ENCODE assay signal across 1 cellular context in the genomic region with DNA sequence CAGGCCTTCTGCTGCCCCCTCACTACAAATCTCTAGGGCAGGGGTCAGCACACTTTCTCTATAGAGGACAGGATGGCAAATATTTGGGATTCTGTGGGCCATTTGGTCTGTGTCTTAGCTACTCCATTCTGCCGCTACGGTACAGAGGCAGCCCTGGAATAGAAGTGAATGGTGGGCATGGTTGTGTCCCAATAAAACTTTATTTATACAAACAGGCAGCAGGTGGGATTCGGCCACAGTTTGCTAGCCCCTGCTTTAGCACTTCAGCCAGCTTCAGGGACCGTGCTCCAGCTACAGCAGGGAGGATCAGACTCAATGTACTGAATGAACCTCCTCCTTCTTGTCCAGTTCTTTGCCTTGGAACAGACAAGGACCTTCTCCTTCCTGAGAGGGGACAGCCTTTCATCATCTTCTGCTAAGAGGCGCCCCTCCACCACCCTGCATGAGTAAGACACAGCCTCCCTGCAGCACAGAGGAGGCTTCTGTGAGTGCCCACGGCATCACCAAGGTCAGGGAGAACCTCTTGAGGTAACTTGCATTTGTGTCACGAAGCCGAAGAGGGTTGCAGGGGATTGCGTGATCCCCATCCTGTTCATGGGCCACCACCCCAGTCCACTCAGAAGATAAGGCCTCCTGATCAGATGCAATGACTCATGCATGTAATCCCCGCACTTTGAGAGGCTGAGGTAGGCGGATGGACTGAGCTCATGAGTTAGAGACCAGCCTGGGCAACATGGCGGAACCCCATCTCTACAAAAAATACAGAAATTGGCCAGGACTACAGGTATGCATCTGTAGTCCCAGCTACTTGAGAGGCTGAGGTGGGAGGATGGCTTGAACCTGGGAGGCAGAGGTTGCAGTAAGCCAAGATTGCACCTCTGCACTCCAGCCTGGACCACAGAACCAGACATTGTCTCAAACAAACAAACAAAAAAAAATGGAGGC.
TF ChIP-seq lines count a peak whose summit lies in the region.

No MANE protein-coding gene starts in this region.

TF ChIP-seq in K562, 482 proteins besides CTCF, POLR2A, EP300 and RAD21 (continued from another document and continues in another):
- TF ChIP-seq, protein P1, sequence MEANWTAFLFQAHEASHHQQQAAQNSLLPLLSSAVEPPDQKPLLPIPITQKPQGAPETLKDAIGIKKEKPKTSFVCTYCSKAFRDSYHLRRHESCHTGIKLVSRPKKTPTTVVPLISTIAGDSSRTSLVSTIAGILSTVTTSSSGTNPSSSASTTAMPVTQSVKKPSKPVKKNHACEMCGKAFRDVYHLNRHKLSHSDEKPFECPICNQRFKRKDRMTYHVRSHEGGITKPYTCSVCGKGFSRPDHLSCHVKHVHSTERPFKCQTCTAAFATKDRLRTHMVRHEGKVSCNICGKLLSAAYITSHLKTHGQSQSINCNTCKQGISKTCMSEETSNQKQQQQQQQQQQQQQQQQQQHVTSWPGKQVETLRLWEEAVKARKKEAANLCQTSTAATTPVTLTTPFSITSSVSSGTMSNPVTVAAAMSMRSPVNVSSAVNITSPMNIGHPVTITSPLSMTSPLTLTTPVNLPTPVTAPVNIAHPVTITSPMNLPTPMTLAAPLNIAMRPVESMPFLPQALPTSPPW (CRISPR knock-in tag; IDR thresholded peaks at IDR 0.05), result peak; percentile 60
- TF ChIP-seq STAT5A (IDR thresholded peaks at IDR 0.05; ENCODE audit: borderline replicate concordance, low read length), result no peak
- TF ChIP-seq EGR1 (conservative IDR thresholded peaks at IDR 0.05), result 0 out of 2 replicates have a peak, but pooled peaks have one; percentile 17
- TF ChIP-seq CBX5 (IDR thresholded peaks at IDR 0.05; ENCODE audit: borderline replicate concordance, low read depth), result no peak
- TF ChIP-seq ZNF408 (CRISPR knock-in tag; IDR thresholded peaks at IDR 0.05; ENCODE audit: low read depth), result no peak
- TF ChIP-seq MYC (IDR thresholded peaks at IDR 0.05; ENCODE audit: low read depth, low read length), result peak; percentile 89
- TF ChIP-seq MYC (CRISPR knock-in tag; IDR thresholded peaks at IDR 0.05; ENCODE audit: borderline replicate concordance, low read depth), result 0 out of 2 replicates have a peak, but pooled peaks have one; percentile 21
- TF ChIP-seq SMAD1 (IDR thresholded peaks at IDR 0.05; ENCODE audit: low read depth, low read length, partially characterized antibody), result peak; percentile 28
- no peak for TF ChIP-seq HLTF (IDR thresholded peaks at IDR 0.05)
- no peak for TF ChIP-seq ZBTB1 (CRISPR knock-in tag; IDR thresholded peaks at IDR 0.05; ENCODE audit: borderline replicate concordance, low read depth)
- TF ChIP-seq, protein P2, sequence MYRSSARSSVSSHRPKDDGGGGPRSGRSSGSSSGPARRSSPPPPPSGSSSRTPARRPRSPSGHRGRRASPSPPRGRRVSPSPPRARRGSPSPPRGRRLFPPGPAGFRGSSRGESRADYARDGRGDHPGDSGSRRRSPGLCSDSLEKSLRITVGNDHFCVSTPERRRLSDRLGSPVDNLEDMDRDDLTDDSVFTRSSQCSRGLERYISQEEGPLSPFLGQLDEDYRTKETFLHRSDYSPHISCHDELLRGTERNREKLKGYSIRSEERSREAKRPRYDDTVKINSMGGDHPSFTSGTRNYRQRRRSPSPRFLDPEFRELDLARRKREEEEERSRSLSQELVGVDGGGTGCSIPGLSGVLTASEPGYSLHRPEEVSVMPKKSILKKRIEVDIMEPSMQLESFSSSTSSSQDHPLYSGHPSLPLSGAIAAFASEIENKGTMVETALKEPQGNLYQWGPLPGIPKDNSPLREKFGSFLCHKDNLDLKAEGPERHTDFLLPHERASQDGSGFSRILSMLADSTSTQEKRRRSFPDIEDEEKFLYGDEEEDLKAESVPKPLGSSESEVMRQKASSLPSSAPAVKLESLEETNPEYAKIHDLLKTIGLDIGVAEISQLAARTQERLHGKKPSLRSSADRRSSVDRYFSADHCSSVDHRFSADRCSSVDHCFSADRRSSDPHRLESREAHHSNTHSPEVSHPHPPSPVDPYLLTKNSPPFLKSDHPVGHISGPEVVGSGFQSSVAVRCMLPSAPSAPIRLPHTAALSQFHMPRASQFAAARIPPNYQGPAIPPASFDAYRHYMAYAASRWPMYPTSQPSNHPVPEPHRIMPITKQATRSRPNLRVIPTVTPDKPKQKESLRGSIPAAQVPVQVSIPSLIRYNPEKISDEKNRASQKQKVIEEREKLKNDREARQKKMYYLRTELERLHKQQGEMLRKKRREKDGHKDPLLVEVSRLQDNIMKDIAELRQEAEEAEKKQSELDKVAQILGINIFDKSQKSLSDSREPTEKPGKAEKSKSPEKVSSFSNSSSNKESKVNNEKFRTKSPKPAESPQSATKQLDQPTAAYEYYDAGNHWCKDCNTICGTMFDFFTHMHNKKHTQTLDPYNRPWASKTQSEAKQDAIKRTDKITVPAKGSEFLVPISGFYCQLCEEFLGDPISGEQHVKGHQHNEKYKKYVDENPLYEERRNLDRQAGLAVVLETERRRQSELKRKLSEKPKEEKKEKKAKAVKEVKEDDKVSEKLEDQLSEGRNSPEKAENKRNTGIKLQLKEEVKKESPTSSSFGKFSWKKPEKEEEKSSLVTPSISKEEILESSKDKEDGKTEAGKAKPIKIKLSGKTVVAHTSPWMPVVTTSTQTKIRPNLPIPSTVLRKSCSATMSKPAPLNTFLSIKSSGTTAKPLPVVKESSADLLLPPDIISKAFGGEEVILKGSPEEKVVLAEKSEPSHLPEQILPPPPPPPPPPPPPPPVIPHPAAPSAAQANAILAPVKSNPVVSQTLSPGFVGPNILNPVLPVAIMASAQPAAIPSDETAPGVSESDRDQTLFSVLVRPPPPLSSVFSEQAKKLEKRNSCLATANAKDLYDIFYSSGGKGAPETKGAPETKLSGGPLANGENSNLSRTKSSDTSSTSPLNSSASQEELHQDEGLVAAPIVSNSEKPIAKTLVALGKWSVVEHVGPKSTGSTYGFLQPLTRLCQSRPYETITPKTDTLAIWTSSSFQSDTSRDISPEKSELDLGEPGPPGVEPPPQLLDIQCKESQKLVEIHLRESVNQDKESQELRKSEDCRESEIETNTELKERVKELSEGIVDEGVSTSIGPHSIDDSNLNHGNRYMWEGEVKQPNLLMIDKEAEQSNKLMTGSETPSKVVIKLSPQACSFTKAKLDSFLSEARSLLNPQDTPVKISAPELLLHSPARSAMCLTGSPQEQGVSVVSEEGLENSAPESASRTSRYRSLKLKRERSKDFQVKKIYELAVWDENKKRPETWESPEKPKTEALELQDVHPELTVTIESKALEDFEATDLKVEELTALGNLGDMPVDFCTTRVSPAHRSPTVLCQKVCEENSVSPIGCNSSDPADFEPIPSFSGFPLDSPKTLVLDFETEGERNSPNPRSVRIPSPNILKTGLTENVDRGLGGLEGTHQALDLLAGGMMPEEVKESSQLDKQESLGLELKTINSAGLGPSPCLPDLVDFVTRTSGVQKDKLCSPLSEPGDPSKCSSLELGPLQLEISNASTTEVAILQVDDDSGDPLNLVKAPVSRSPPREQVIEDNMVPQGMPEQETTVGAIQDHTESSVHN (IDR thresholded peaks at IDR 0.05; ENCODE audit: borderline replicate concordance in 1 of 2, low read depth in 1 of 2), result peak in 1 of 2 experiments; percentile 53; a peak in 1 of 4 replicates
- TF ChIP-seq RFX5 (IDR thresholded peaks at IDR 0.05; ENCODE audit: low read depth, low read length), result no peak
- TF ChIP-seq CBX2 (IDR thresholded peaks at IDR 0.05; ENCODE audit: insufficient read depth, low read length, poor library complexity, severe bottlenecking), result no peak
- TF ChIP-seq SMARCB1 (IDR thresholded peaks at IDR 0.05; ENCODE audit: insufficient read length, low read depth), result no peak
- TF ChIP-seq, protein P3, sequence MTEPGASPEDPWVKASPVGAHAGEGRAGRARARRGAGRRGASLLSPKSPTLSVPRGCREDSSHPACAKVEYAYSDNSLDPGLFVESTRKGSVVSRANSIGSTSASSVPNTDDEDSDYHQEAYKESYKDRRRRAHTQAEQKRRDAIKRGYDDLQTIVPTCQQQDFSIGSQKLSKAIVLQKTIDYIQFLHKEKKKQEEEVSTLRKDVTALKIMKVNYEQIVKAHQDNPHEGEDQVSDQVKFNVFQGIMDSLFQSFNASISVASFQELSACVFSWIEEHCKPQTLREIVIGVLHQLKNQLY (CRISPR knock-in tag; conservative IDR thresholded peaks at IDR 0.05), result no peak
- peak; percentile 89; the same call in 1 of the 2 replicates for TF ChIP-seq KLF6 (CRISPR knock-in tag; IDR thresholded peaks at IDR 0.05; ENCODE audit: borderline replicate concordance)
- TF ChIP-seq, protein P4, sequence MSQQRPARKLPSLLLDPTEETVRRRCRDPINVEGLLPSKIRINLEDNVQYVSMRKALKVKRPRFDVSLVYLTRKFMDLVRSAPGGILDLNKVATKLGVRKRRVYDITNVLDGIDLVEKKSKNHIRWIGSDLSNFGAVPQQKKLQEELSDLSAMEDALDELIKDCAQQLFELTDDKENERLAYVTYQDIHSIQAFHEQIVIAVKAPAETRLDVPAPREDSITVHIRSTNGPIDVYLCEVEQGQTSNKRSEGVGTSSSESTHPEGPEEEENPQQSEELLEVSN (IDR thresholded peaks at IDR 0.05; ENCODE audit: borderline replicate concordance in 1 of 2, extremely low read depth in 1 of 2, insufficient read depth in 1 of 2, insufficient read length in 1 of 2, low read depth in 1 of 2, low read length in 1 of 2, poor library complexity in 1 of 2, severe bottlenecking in 1 of 2), result no peak
- no peak for TF ChIP-seq TCF7L2 (IDR thresholded peaks at IDR 0.05; ENCODE audit: low read depth, low read length)
- 0 out of 2 replicates have a peak, but pooled peaks have one; percentile 80 for TF ChIP-seq ZNF165 (CRISPR knock-in tag; IDR thresholded peaks at IDR 0.05; ENCODE audit: borderline replicate concordance)
- no peak for TF ChIP-seq ERF (CRISPR knock-in tag; IDR thresholded peaks at IDR 0.05)
- TF ChIP-seq, protein P5, sequence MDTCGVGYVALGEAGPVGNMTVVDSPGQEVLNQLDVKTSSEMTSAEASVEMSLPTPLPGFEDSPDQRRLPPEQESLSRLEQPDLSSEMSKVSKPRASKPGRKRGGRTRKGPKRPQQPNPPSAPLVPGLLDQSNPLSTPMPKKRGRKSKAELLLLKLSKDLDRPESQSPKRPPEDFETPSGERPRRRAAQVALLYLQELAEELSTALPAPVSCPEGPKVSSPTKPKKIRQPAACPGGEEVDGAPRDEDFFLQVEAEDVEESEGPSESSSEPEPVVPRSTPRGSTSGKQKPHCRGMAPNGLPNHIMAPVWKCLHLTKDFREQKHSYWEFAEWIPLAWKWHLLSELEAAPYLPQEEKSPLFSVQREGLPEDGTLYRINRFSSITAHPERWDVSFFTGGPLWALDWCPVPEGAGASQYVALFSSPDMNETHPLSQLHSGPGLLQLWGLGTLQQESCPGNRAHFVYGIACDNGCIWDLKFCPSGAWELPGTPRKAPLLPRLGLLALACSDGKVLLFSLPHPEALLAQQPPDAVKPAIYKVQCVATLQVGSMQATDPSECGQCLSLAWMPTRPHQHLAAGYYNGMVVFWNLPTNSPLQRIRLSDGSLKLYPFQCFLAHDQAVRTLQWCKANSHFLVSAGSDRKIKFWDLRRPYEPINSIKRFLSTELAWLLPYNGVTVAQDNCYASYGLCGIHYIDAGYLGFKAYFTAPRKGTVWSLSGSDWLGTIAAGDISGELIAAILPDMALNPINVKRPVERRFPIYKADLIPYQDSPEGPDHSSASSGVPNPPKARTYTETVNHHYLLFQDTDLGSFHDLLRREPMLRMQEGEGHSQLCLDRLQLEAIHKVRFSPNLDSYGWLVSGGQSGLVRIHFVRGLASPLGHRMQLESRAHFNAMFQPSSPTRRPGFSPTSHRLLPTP (IDR thresholded peaks at IDR 0.05; ENCODE audit: borderline replicate concordance, extremely low read depth, insufficient read length), result no peak
- TF ChIP-seq TSC22D4 (tag; IDR thresholded peaks at IDR 0.05), result no peak
- TF ChIP-seq RBFOX2 (IDR thresholded peaks at IDR 0.05; ENCODE audit: low read depth, low read length), result peak; percentile 62
- TF ChIP-seq XRCC3 (IDR thresholded peaks at IDR 0.05), result no peak
- TF ChIP-seq RBM14 (IDR thresholded peaks at IDR 0.05; ENCODE audit: borderline replicate concordance, insufficient read depth, low read depth, low read length), result no peak
- TF ChIP-seq HSF4 (CRISPR knock-in tag; IDR thresholded peaks at IDR 0.05; ENCODE audit: borderline replicate concordance), result peak; percentile 71; the same call in 1 of the 2 replicates
- TF ChIP-seq, protein P6, sequence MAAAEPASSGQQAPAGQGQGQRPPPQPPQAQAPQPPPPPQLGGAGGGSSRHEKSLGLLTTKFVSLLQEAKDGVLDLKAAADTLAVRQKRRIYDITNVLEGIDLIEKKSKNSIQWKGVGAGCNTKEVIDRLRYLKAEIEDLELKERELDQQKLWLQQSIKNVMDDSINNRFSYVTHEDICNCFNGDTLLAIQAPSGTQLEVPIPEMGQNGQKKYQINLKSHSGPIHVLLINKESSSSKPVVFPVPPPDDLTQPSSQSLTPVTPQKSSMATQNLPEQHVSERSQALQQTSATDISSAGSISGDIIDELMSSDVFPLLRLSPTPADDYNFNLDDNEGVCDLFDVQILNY (CRISPR knock-in tag; IDR thresholded peaks at IDR 0.05), result no peak
- peak; percentile 23; the same call in 1 of the 2 replicates for TF ChIP-seq MAFK (IDR thresholded peaks at IDR 0.05; ENCODE audit: low read length)
- peak; percentile 61; the same call in 1 of the 2 replicates for TF ChIP-seq TOE1 (IDR thresholded peaks at IDR 0.05; ENCODE audit: borderline replicate concordance)
- TF ChIP-seq TOE1 (CRISPR knock-in tag; IDR thresholded peaks at IDR 0.05; ENCODE audit: borderline replicate concordance, low read depth), result no peak
- TF ChIP-seq SMARCA4 (IDR thresholded peaks at IDR 0.05), result peak; percentile 91; the same call in 1 of the 2 replicates
- TF ChIP-seq, protein P7, sequence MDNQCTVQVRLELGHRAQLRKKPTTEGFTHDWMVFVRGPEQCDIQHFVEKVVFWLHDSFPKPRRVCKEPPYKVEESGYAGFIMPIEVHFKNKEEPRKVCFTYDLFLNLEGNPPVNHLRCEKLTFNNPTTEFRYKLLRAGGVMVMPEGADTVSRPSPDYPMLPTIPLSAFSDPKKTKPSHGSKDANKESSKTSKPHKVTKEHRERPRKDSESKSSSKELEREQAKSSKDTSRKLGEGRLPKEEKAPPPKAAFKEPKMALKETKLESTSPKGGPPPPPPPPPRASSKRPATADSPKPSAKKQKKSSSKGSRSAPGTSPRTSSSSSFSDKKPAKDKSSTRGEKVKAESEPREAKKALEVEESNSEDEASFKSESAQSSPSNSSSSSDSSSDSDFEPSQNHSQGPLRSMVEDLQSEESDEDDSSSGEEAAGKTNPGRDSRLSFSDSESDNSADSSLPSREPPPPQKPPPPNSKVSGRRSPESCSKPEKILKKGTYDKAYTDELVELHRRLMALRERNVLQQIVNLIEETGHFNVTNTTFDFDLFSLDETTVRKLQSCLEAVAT (IDR thresholded peaks at IDR 0.05), result 0 out of 4 replicates have a peak, but pooled peaks of 1 of the 2 experiments have one; percentile 49
- peak in 1 of 2 experiments; percentile 40; a peak in 2 of 4 replicates for TF ChIP-seq MAZ (CRISPR knock-in tag; conservative IDR thresholded peaks at IDR 0.05 in 1 of 2, IDR thresholded peaks at IDR 0.05 in 1 of 2)
- TF ChIP-seq BCL6 (CRISPR knock-in tag; IDR thresholded peaks at IDR 0.05), result peak; percentile 57; the same call in 1 of the 2 replicates
- peak; percentile 99 for TF ChIP-seq ZNF175 (CRISPR knock-in tag; IDR thresholded peaks at IDR 0.05; ENCODE audit: low read depth)
